Comparison of ENCODE assay signal across 15 cellular contexts in the genomic region with DNA sequence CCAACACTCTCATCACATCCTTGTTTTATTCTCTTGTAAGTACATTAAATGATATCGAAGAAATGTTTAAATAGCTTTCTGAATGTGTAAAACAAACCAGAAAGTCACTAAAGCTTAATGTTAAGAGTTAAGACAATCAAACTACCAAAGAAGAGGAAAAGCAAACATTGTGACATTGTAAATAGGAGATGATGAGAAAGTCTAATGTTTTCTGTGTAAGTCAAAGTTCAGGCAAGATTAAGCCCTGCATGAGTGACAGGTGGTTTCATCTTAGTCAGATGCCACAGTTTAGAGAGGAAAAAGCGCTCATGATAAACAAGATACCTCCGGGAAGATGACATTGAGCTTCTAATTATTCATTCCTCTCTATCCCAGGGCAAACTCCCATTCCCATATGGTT. TPM values are rescaled to one million over a fixed set of nuclear protein-coding genes. Genes with fewer than 3 reads are reported as not detected.
A peak's percentile ranks its signal among the peaks of the same experiment; 100 is the strongest.
DNase-seq lines count a peak whose midpoint lies in the region; ATAC-seq and TF ChIP-seq lines count a peak whose summit lies in the region.
"Had no signal": no experiment of that assay in that cellular context is flagged by ENCODE, and none has a peak within 500 bp of the region (broad histone marks: within the 10 kb centered on the region; RNA-seq: fewer than 3 reads in every experiment).

No MANE protein-coding gene starts in this region.

- peak overlapping the region in 7 of 11 experiments; percentile 79 to 96 (median 88); a peak in 11 of 22 replicates for H3K4me2 ChIP-seq in BLaER1 treated with 17β-estradiol and CSF1 and Interleukin-3, amounts not matched to agents 10 nM and 100 nM
- H3K4me2 ChIP-seq in OCI-LY7 (ENCODE audit: low read length): no peak overlapping the region

- H4K20me1 ChIP-seq in BLaER1 treated with 17β-estradiol and CSF1 and Interleukin-3, amounts not matched to agents 10 nM and 100 nM: peaks cover 0 to 9% (median 0%) of the 10 kb centered on the region in 11 experiments; a peak in 1 of 22 replicates
- no peaks in the 10 kb centered on the region for H4K20me1 ChIP-seq in OCI-LY7 (ENCODE audit: insufficient read depth, low read length)

- H3K79me2 ChIP-seq in OCI-LY7 (ENCODE audit: insufficient read depth, low read depth, low read length): no peaks in the 10 kb centered on the region

- DNase-seq in left lobe of liver (ENCODE audit: low spot score) (no peak), right lobe of liver (no peak), OCI-LY7 (ENCODE audit: low spot score) (no peak)
- DNase-seq: 8988T; CD4-positive, alpha-beta T cell; DMS 273 treated with DMSO at 0.1 percent for 48 hours; DMS79; EL; GDM1; GM23248; HCEC 1CT had no signal

- no peaks in the 10 kb centered on the region for H3K36me3 ChIP-seq in BLaER1 treated with 17β-estradiol and CSF1 and Interleukin-3, amounts not matched to agents 10 nM and 100 nM
- no peaks in the 10 kb centered on the region for H3K36me3 ChIP-seq in right lobe of liver
- H3K36me3 ChIP-seq in OCI-LY7 (ENCODE audit: insufficient read depth, low read length): no peaks in the 10 kb centered on the region

- peaks cover 0 to 49% (median 0%) of the 10 kb centered on the region in 11 experiments; a peak in 8 of 22 replicates for H3K27me3 ChIP-seq in BLaER1 treated with 17β-estradiol and CSF1 and Interleukin-3, amounts not matched to agents 10 nM and 100 nM
- no peaks in the 10 kb centered on the region for H3K27me3 ChIP-seq in right lobe of liver

- no peak for TF ChIP-seq POLR2A in right lobe of liver (IDR thresholded peaks at IDR 0.05)

- WGBS in right lobe of liver (ENCODE audit: insufficient coverage, low coverage, low lambda C conversion rate, missing lambda C conversion rate): 28% methylated on average over 3 of the region's 3 CpGs

- no peak overlapping the region for H3K9ac ChIP-seq in BLaER1 treated with 17β-estradiol and CSF1 and Interleukin-3, amounts not matched to agents 10 nM and 100 nM
- H3K9ac ChIP-seq: GM23248 had no signal

- no peak overlapping the region for H2AFZ ChIP-seq in OCI-LY7 (ENCODE audit: low read length)
- H2AFZ ChIP-seq: GM23248 had no signal

- POLR2A ChIA-PET in OCI-LY7 (lab: Charles Lee): interaction anchor here (0.5 kb wide), 1 partner anchor 1777 kb away, joined by 7 read pairs; no protein-coding TSS in a partner anchor

- no peak overlapping the region for H3K27ac ChIP-seq in BLaER1 treated with 17β-estradiol and CSF1 and Interleukin-3, amounts not matched to agents 10 nM and 100 nM
- H3K27ac ChIP-seq in right lobe of liver (peak overlapping the region in 1 of 3 donors; percentile 25), OCI-LY7 (ENCODE audit: low read depth, low read length, poor library complexity, severe bottlenecking) (no peak overlapping the region)
- H3K27ac ChIP-seq: GM23248 had no signal

- intact Hi-C loops in right lobe of liver (cut with DNase I): no loop called here
- intact Hi-C loops in OCI-LY7 (cut with micrococcal nuclease; ENCODE audit: unreplicated experiment): loop anchor here (5.0 kb wide), 1 partner anchor 269 kb away; no protein-coding TSS in a partner anchor

- peaks cover 0 to 11% (median 4%) of the 10 kb centered on the region in 11 experiments; a peak in 9 of 22 replicates for H3K9me3 ChIP-seq in BLaER1 treated with 17β-estradiol and CSF1 and Interleukin-3, amounts not matched to agents 10 nM and 100 nM (replicated peaks in 1 of 11)
- no peaks in the 10 kb centered on the region for H3K9me3 ChIP-seq in right lobe of liver
- peaks cover 8% of the 10 kb centered on the region; the same call in 1 of the 2 replicates for H3K9me3 ChIP-seq in OCI-LY7 (ENCODE audit: low read length)

- ATAC-seq in left lobe of liver (peak; percentile 14), right lobe of liver (peak in 3 of 4 donors; percentile 40 to 59 (median 51)), HG03460 (IDR thresholded peaks at IDR 0.05; ENCODE audit: unreplicated experiment) (no peak), HG02852 (IDR thresholded peaks at IDR 0.05; ENCODE audit: unreplicated experiment) (no peak)
- ATAC-seq: GM12878 had no signal

- no peak overlapping the region for H3K4me3 ChIP-seq in BLaER1 treated with 17β-estradiol and CSF1 and Interleukin-3, amounts not matched to agents 10 nM and 100 nM
- H3K4me3 ChIP-seq in right lobe of liver: no peak overlapping the region
- no peak overlapping the region for H3K4me3 ChIP-seq in OCI-LY7 (ENCODE audit: low read depth, low read length, poor library complexity, severe bottlenecking)
- H3K4me3 ChIP-seq: GM12878, GM23248 had no signal

- peaks cover 55 to 84% (median 81%) of the 10 kb centered on the region in 10 experiments for H3K4me1 ChIP-seq in BLaER1 treated with 17β-estradiol and CSF1 and Interleukin-3, amounts not matched to agents 10 nM and 100 nM
- H3K4me1 ChIP-seq in right lobe of liver (peaks cover 0 to 6% (median 0%) of the 10 kb centered on the region in 4 donors), OCI-LY7 (ENCODE audit: insufficient read depth, low read length, poor library complexity, severe bottlenecking) (no peaks in the 10 kb centered on the region)

- H3K9me2 ChIP-seq in OCI-LY7 (ENCODE audit: insufficient read depth, low read length): no peaks in the 10 kb centered on the region

- CTCF ChIA-PET in OCI-LY7 (lab: Charles Lee; ENCODE audit: unreplicated experiment): interaction anchor here (0.6 to 1.0 kb wide), 2 partner anchors 17 to 447 kb away, joined by 3 read pairs; no protein-coding TSS in a partner anchor

- no peak for TF ChIP-seq CTCF in right lobe of liver (IDR thresholded peaks at IDR 0.05)
- no peak for TF ChIP-seq CTCF in OCI-LY7 (conservative IDR thresholded peaks at IDR 0.05; ENCODE audit: low read length)

- no TSS peak for BruUV-seq in OCI-LY7 (replicated peaks; lab: Mats Ljungman, UMichigan)

RNA-seq across cellular contexts. Expression of a gene that starts 50.9 kb away (rescaled TPM):
- 74.1 TPM for total RNA-seq in left lobe of liver
- total RNA-seq in right lobe of liver: 100 to 1,000 TPM in 3 of 6 experiments, 10 to 100 TPM in 3; 64.3 to 133 (median 85.8) TPM
- total RNA-seq in OCI-LY7 (2014; rRNA removed; shearing (Covaris generic)): 69.7 and 86.3 TPM in 2 replicates
- total RNA-seq in OCI-LY7 (2022): 139 and 146 TPM in 2 replicates

Comparison
In these comparisons a context has a peak if more than half of its experiments do, and no peak if none do; other contexts are left out.
1. ATAC-seq: peak in left lobe of liver (single experiment) and right lobe of liver (3 of 4); none in HG03460 (single experiment) and HG02852 (single experiment).